Comparison of ENCODE assay signal across 8 cellular contexts in genomic region chr21:45073301-45074047, GRCh38. TPM values are rescaled to one million over a fixed set of nuclear protein-coding genes. Genes with fewer than 3 reads are reported as not detected.
A peak's percentile ranks its signal among the peaks of the same experiment; 100 is the strongest.
DNase-seq lines count a peak whose midpoint lies in the region; ATAC-seq, FAIRE-seq and TF ChIP-seq lines count a peak whose summit lies in the region.

No MANE protein-coding gene starts in this region.

- peak overlapping the region; percentile 84 for H3K27ac Mint-ChIP-seq in astrocyte (ENCODE audit: unreplicated experiment)

- H3K27me3 Mint-ChIP-seq in astrocyte (ENCODE audit: low read depth, unreplicated experiment), result peaks cover 3% of the 10 kb centered on the region

- FAIRE-seq in astrocyte (lab: Jason Lieb, UNC), result no peak

- H3K36me3 ChIP-seq in DND-41 (ENCODE audit: insufficient read depth, low read length), result no peaks in the 10 kb centered on the region; the same call in 1 of the 2 replicates
- no peaks in the 10 kb centered on the region for H3K36me3 ChIP-seq in Loucy (ENCODE audit: insufficient read depth, low read length)
- H3K36me3 ChIP-seq in astrocyte (ENCODE audit: insufficient read depth, low read length), result no peaks in the 10 kb centered on the region
- H3K36me3 ChIP-seq in iPS-20b (ENCODE audit: insufficient read depth, low read depth, low read length), result no peaks in the 10 kb centered on the region
- no peaks in the 10 kb centered on the region for H3K36me3 ChIP-seq in smooth muscle cell (ENCODE audit: low read depth)

- WGBS in smooth muscle cell (ENCODE audit: low lambda C conversion rate), result 24% methylated on average over 34 of the region's 42 CpGs

- H3K9ac ChIP-seq in DND-41 (ENCODE audit: low read depth, low read length) (peak overlapping the region; percentile 87), Loucy (ENCODE audit: low read depth, low read length, poor library complexity, severe bottlenecking) (peak overlapping the region; percentile 74), astrocyte (ENCODE audit: low read length) (peak overlapping the region; percentile 69), iPS-20b (ENCODE audit: low read depth, low read length) (peak overlapping the region; percentile 53; the same call in 1 of the 2 replicates), smooth muscle cell (ENCODE audit: low read depth) (no peak overlapping the region)

- H4K20me1 ChIP-seq in DND-41 (ENCODE audit: insufficient read depth, low read length) (peaks cover 15% of the 10 kb centered on the region), Loucy (ENCODE audit: insufficient read depth, low read length, poor library complexity, severe bottlenecking) (peaks cover 6% of the 10 kb centered on the region), astrocyte (ENCODE audit: insufficient read depth, low read length) (peaks cover 23% of the 10 kb centered on the region), smooth muscle cell (ENCODE audit: low read depth) (peaks cover 26% of the 10 kb centered on the region)

- H3K4me2 ChIP-seq in DND-41 (ENCODE audit: insufficient read depth, low read length) (peak overlapping the region; percentile 93), Loucy (ENCODE audit: low read depth, low read length, poor library complexity, severe bottlenecking) (peak overlapping the region; percentile 76), astrocyte (ENCODE audit: low read length) (peak overlapping the region; percentile 94), smooth muscle cell (peak overlapping the region; percentile 93)

- H3K4me3 ChIP-seq in DND-41 (ENCODE audit: low read depth in 1 of 2, low read length in 2 of 2), result peak overlapping the region; percentile 44 to 93; a peak in 3 of 4 replicates
- H3K4me3 ChIP-seq in Loucy (ENCODE audit: low read length, poor library complexity, severe bottlenecking), result peak overlapping the region; percentile 88
- H3K4me3 ChIP-seq in astrocyte (ENCODE audit: insufficient read depth, low read depth, low read length), result peak overlapping the region; percentile 56
- peak overlapping the region; percentile 64 for H3K4me3 ChIP-seq in iPS-20b (ENCODE audit: low read length)
- peak overlapping the region; percentile 67 for H3K4me3 ChIP-seq in smooth muscle cell

- H2AFZ ChIP-seq in DND-41 (ENCODE audit: low read depth, low read length) (peak overlapping the region; percentile 64), Loucy (ENCODE audit: low read length) (no peak overlapping the region), astrocyte (ENCODE audit: low read depth, low read length) (no peak overlapping the region), smooth muscle cell (ENCODE audit: low read depth) (no peak overlapping the region)

- H3K27ac ChIP-seq in DND-41 (ENCODE audit: low read length) (peak overlapping the region; percentile 40; the same call in 1 of the 2 replicates), astrocyte (ENCODE audit: low read depth, low read length) (no peak overlapping the region), iPS-20b (ENCODE audit: low read length) (no peak overlapping the region), smooth muscle cell (ENCODE audit: low read depth) (peak overlapping the region; percentile 22)

- H3K4me1 ChIP-seq in DND-41 (ENCODE audit: insufficient read depth, low read length) (peaks cover 43% of the 10 kb centered on the region), Loucy (ENCODE audit: insufficient read depth, low read length, poor library complexity, severe bottlenecking) (peaks cover 24% of the 10 kb centered on the region), astrocyte (ENCODE audit: insufficient read depth, low read length) (peaks cover 2% of the 10 kb centered on the region), iPS-20b (ENCODE audit: insufficient read depth, low read length) (0 out of 2 replicates have a peak, but pooled peaks cover 3% of the 10 kb centered on the region), smooth muscle cell (ENCODE audit: low read depth) (no peaks in the 10 kb centered on the region)

- peak overlapping the region; percentile 93 for H3K4me3 Mint-ChIP-seq in astrocyte (ENCODE audit: unreplicated experiment)

- H3K27me3 ChIP-seq in DND-41 (ENCODE audit: insufficient read depth, low read length, poor library complexity) (peaks cover 8% of the 10 kb centered on the region), Loucy (ENCODE audit: insufficient read depth, low read length, poor library complexity, severe bottlenecking) (no peaks in the 10 kb centered on the region), astrocyte (ENCODE audit: insufficient read depth, low read length) (no peaks in the 10 kb centered on the region), iPS-20b (ENCODE audit: insufficient read depth, low read length) (peaks cover 27% of the 10 kb centered on the region), smooth muscle cell (ENCODE audit: low read depth) (no peaks in the 10 kb centered on the region)

- TF ChIP-seq CTCF in DND-41 (IDR thresholded peaks at IDR 0.05; ENCODE audit: borderline replicate concordance, extremely low read depth, low read length, poor library complexity, severe bottlenecking) (no peak), Loucy (conservative IDR thresholded peaks at IDR 0.05; ENCODE audit: low read length) (no peak), astrocyte (IDR thresholded peaks at IDR 0.05; ENCODE audit: insufficient read depth, low read depth, low read length) (no peak), smooth muscle cell (IDR thresholded peaks at IDR 0.05; ENCODE audit: borderline replicate concordance, insufficient read depth, poor library complexity, severe bottlenecking) (no peak)

- DNase-seq in DND-41, result no peak
- DNase-seq in astrocyte (ENCODE audit: low read depth), result no peak
- no peak for DNase-seq in smooth muscle cell (lab: John Stamatoyannopoulos, UW; ENCODE audit: unreplicated experiment)
- no peak for DNase-seq in CD1c-positive myeloid dendritic cell (ENCODE audit: extremely low spot score)
- no peak for DNase-seq in NOMO-1 treated with dmso at 0.1 percent for 144 hours (lab: John Stamatoyannopoulos, UW; ENCODE audit: unreplicated experiment)

- ATAC-seq in DND-41 (ENCODE audit: insufficient read depth, low read depth), result peak; percentile 14
- ATAC-seq in HG02642 (IDR thresholded peaks at IDR 0.05; ENCODE audit: poor library complexity, unreplicated experiment), result no peak

- 0 out of 2 replicates have a peak, but pooled peaks cover under 1% of the 10 kb centered on the region for H3F3A ChIP-seq in Loucy (ENCODE audit: low read depth)
- H3F3A ChIP-seq in smooth muscle cell (ENCODE audit: low read depth), result peaks cover 11% of the 10 kb centered on the region

- peaks cover 2% of the 10 kb centered on the region for H3K36me3 Mint-ChIP-seq in astrocyte (ENCODE audit: low read depth, unreplicated experiment)

- peaks cover 15% of the 10 kb centered on the region for H3K4me1 Mint-ChIP-seq in astrocyte (ENCODE audit: low read depth, unreplicated experiment)

- H3K9me3 Mint-ChIP-seq in astrocyte (ENCODE audit: unreplicated experiment), result no peaks in the 10 kb centered on the region

- H3K9me3 ChIP-seq in DND-41 (ENCODE audit: insufficient read depth, low read length, severe bottlenecking) (no peaks in the 10 kb centered on the region), Loucy (ENCODE audit: insufficient read depth, low read depth, low read length) (no peaks in the 10 kb centered on the region), astrocyte (ENCODE audit: insufficient read depth, low read depth, low read length) (no peaks in the 10 kb centered on the region), iPS-20b (ENCODE audit: insufficient read depth, low read depth, low read length) (no peaks in the 10 kb centered on the region), smooth muscle cell (replicated peaks; ENCODE audit: low read depth) (no peaks in the 10 kb centered on the region)

- H3K9me2 ChIP-seq in Loucy (replicated peaks; ENCODE audit: low read depth, low read length), result no peaks in the 10 kb centered on the region

- peaks cover 31% of the 10 kb centered on the region for H3K79me2 ChIP-seq in DND-41 (ENCODE audit: insufficient read depth, low read length)
- peaks cover 32% of the 10 kb centered on the region for H3K79me2 ChIP-seq in Loucy (ENCODE audit: insufficient read depth, low read length)
- H3K79me2 ChIP-seq in astrocyte (ENCODE audit: insufficient read depth, low read length), result peaks cover 32% of the 10 kb centered on the region
- peaks cover 36% of the 10 kb centered on the region for H3K79me2 ChIP-seq in smooth muscle cell (ENCODE audit: low read depth)

RNA-seq across cellular contexts. Expression of gene ADARB1, which starts 0.9 kb away (rescaled TPM):
- total RNA-seq in astrocyte (18.4 and 25.8 TPM in 2 replicates), smooth muscle cell (20.3 and 28.9 TPM in 2 replicates)
- 25.6 and 27.6 TPM in 2 replicates for polyA plus RNA-seq in smooth muscle cell

Comparison
In these comparisons a context has a peak if more than half of its experiments do, and no peak if none do; other contexts are left out.
1. H3K27ac ChIP-seq: peak in DND-41 (single experiment) and smooth muscle cell (single experiment); none in astrocyte (single experiment) and iPS-20b (single experiment).
2. Peak in every context shown above with its lines, with median percentiles within 50 percentile points of each other: H3K4me2 ChIP-seq and H3K4me3 ChIP-seq.